Comparison of ENCODE assay signal across 1 cellular context in genomic region chrX:103817502-103817901, GRCh38.
TF ChIP-seq lines count a peak whose summit lies in the region.

No MANE protein-coding gene starts in this region.

TF ChIP-seq in SK-N-SH treated with all-trans-retinoic acid at 6 μM for 48 hours, 23 proteins besides CTCF, POLR2A, EP300 and RAD21 (continued from another document):
- TF ChIP-seq CSRNP3 (CRISPR knock-in tag; IDR thresholded peaks at IDR 0.05) (no peak), CREB5 (CRISPR knock-in tag; IDR thresholded peaks at IDR 0.05; ENCODE audit: low read depth) (no peak), ZNF565 (CRISPR knock-in tag; conservative IDR thresholded peaks at IDR 0.05; ENCODE audit: low read depth) (no peak), GLIS3 (CRISPR knock-in tag; IDR thresholded peaks at IDR 0.05) (no peak), ZC3H10 (CRISPR knock-in tag; IDR thresholded peaks at IDR 0.05) (no peak), ESRRG (CRISPR knock-in tag; IDR thresholded peaks at IDR 0.05) (no peak), ZFP30 (CRISPR knock-in tag; IDR thresholded peaks at IDR 0.05) (no peak), PPARA (CRISPR knock-in tag; IDR thresholded peaks at IDR 0.05; ENCODE audit: borderline replicate concordance) (no peak)
TF ChIP-seq in SK-N-SH treated with all-trans-retinoic acid at 6 μM for 48 hours: peak in this region for 0.
